In genomic region chr16:1610071-1610840, GRCh38 we compare ENCODE assay signal across 8 cellular contexts. TPM values are rescaled to one million over a fixed set of nuclear protein-coding genes. Genes with fewer than 3 reads are reported as not detected.
A peak's percentile ranks its signal among the peaks of the same experiment; 100 is the strongest.
DNase-seq lines count a peak whose midpoint lies in the region; ATAC-seq, FAIRE-seq and TF ChIP-seq lines count a peak whose summit lies in the region.

No MANE protein-coding gene starts in this region.

- POLR2A ChIA-PET in GM10248 (lab: Yijun Ruan, JAX) = no interaction called here
- POLR2A ChIA-PET in activated B cell treated with CpG ODN at 0.5 μM for 24 hours (lab: Charles Lee) = interaction anchor here (0.6 to 3.2 kb wide), 9 partner anchors 11 to 545 kb away, joined by 3 to 16 read pairs (median 5); partner anchors contain the start of genes FAHD1, HAGH, JPT2 and MAPK8IP3

- TF ChIP-seq CTCF in GM10248 (IDR thresholded peaks at IDR 0.05; ENCODE audit: control extremely low read depth, extremely low read depth, low read depth, missing control alignments) (no peak), activated B cell treated with CpG ODN at 0.5 μM for 24 hours (IDR thresholded peaks at IDR 0.05) (no peak), bronchial epithelial cell (IDR thresholded peaks at IDR 0.05; ENCODE audit: insufficient read depth, low read length, severe bottlenecking) (no peak)

- H3K27me3 Mint-ChIP-seq in activated B cell treated with CpG ODN at 0.5 μM for 24 hours = peaks cover 3% of the 10 kb centered on the region

- peak overlapping the region; percentile 82 for H3K4me3 ChIP-seq in bronchial epithelial cell (ENCODE audit: low read depth, low read length)
- H3K4me3 ChIP-seq in skin epidermis = peak overlapping the region; percentile 65 to 97 (median 83)

- H3K27ac ChIP-seq in skin epidermis = peak overlapping the region in 20 of 21 experiments; percentile 72 to 94 (median 86)

- peak; percentile 96 for DNase-seq in GM10248 (ENCODE audit: extremely low spot score)
- peak; percentile 94 for DNase-seq in NCI-H2227 (lab: John Stamatoyannopoulos, UW; ENCODE audit: unreplicated experiment)
- peak; percentile 95 for DNase-seq in activated B cell treated with CpG ODN at 0.5 μM for 24 hours
- peak; percentile 59 for DNase-seq in bronchial epithelial cell (ENCODE audit: low read depth)
- peak; percentile 94 for DNase-seq in iPS-NIHi7 (ENCODE audit: extremely low spot score)

- peak overlapping the region; percentile 12 for H3K27ac Mint-ChIP-seq in activated B cell treated with CpG ODN at 0.5 μM for 24 hours

- intact Hi-C loops in activated B cell treated with CpG ODN at 0.5 μM for 24 hours (cut with micrococcal nuclease) = loop anchor here (1.0 to 10.0 kb wide), 8 partner anchors 97 to 657 kb away; partner anchors contain the start of genes LMF1, MAPK8IP3, NUBP2 and RNPS1

- CTCF ChIA-PET in GM10248 (lab: Yijun Ruan, JAX) = no interaction called here
- CTCF ChIA-PET in activated B cell treated with CpG ODN at 0.5 μM for 24 hours (lab: Charles Lee) = no interaction called here

- peaks cover 8% of the 10 kb centered on the region for H3K36me3 Mint-ChIP-seq in activated B cell treated with CpG ODN at 0.5 μM for 24 hours (ENCODE audit: low read depth)

- peaks cover 38% of the 10 kb centered on the region for H3K4me1 Mint-ChIP-seq in activated B cell treated with CpG ODN at 0.5 μM for 24 hours

- H3K27me3 ChIP-seq in bronchial epithelial cell (ENCODE audit: control insufficient read depth, insufficient read depth, low read length) = no peaks in the 10 kb centered on the region

- no peaks in the 10 kb centered on the region for H3K9me3 Mint-ChIP-seq in activated B cell treated with CpG ODN at 0.5 μM for 24 hours

- peak overlapping the region; percentile 88 for H3K4me3 Mint-ChIP-seq in activated B cell treated with CpG ODN at 0.5 μM for 24 hours

- peaks cover 3% of the 10 kb centered on the region for H3K36me3 ChIP-seq in bronchial epithelial cell (ENCODE audit: control insufficient read depth, insufficient read depth, low read length)

- ATAC-seq in HG03039 (IDR thresholded peaks at IDR 0.05; ENCODE audit: unreplicated experiment) = peak; percentile 31
- peak; percentile 55 for ATAC-seq in activated B cell treated with CpG ODN at 0.5 μM for 24 hours (ENCODE audit: low read depth)
- ATAC-seq in GM18517 (IDR thresholded peaks at IDR 0.05; ENCODE audit: unreplicated experiment) = no peak

- no peak for FAIRE-seq in bronchial epithelial cell (lab: Jason Lieb, UNC)

RNA-seq across cellular contexts. Expression of gene IFT140, which starts 1.6 kb away (rescaled TPM):
- 9.8 and 11.1 TPM in 2 replicates for total RNA-seq in activated B cell treated with CpG ODN at 0.5 μM for 24 hours
- 10.8 and 12.4 TPM in 2 replicates for total RNA-seq in bronchial epithelial cell

RNA-seq across cellular contexts. Expression of gene CRAMP1, which starts 1.9 kb away (rescaled TPM):
- total RNA-seq in activated B cell treated with CpG ODN at 0.5 μM for 24 hours (16.9 and 22.4 TPM in 2 replicates), bronchial epithelial cell (3.9 and 5.0 TPM in 2 replicates)
